In the genomic region with DNA sequence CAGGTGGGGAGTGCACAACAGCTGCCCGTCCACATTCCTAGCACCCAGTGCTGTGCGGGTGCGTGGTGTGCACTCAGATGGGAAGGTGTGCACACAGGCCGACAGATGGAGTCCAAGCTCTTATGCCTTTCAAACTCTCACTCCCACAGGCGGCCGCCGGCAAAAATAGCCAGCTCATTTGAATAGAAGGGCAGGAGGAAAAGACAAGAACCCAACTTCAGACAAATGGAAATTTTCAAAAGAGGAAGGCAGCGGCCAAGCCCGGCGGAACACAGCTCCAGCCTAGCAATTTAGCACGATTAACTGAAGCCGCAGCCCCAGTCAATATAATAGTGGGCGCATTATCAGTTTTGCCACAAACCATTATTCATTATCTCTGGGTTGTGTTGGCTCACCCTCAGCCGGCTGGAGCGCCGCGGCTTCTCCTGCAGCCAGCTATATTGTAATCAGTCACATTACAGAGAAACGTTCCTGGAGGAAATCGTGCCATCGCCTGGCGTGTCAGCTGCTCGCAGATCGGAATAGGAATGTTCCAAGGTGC, we compare ENCODE assay signal across 9 cellular contexts.
DNase-seq lines count a peak whose midpoint lies in the region; TF ChIP-seq lines count a peak whose summit lies in the region.
"Had no signal": no experiment of that assay in that cellular context is flagged by ENCODE, and none has a peak within 500 bp of the region (broad histone marks: within the 10 kb centered on the region; RNA-seq: fewer than 3 reads in every experiment).

No MANE protein-coding gene starts in this region.

- H3K4me2 ChIP-seq in osteoblast (ENCODE audit: insufficient read depth, low read length), result no peak overlapping the region

- H2AFZ ChIP-seq in osteoblast (ENCODE audit: low read length), result no peak overlapping the region

- H3K4me3 ChIP-seq in astrocyte of the spinal cord (ENCODE audit: low read depth, low read length) (no peak overlapping the region), osteoblast (ENCODE audit: insufficient read depth, low read length) (no peak overlapping the region)

- TF ChIP-seq CTCF in GM13976 (IDR thresholded peaks at IDR 0.05; ENCODE audit: borderline replicate concordance, control extremely low read depth, extremely low read depth, insufficient read depth, missing control alignments) (no peak), astrocyte of the spinal cord (IDR thresholded peaks at IDR 0.05; ENCODE audit: low read depth, low read length) (no peak), osteoblast (IDR thresholded peaks at IDR 0.05; ENCODE audit: extremely low read depth, low read depth, low read length) (no peak)

- no peaks in the 10 kb centered on the region for H3K4me1 ChIP-seq in osteoblast (ENCODE audit: insufficient read depth, low read length)

- H3K36me3 ChIP-seq in osteoblast (ENCODE audit: insufficient read depth, low read length), result no peaks in the 10 kb centered on the region

- H4K20me1 ChIP-seq in osteoblast (ENCODE audit: insufficient read depth, low read length), result no peaks in the 10 kb centered on the region

- H3K27ac ChIP-seq in osteoblast (ENCODE audit: low read depth, low read length), result no peak overlapping the region

- H3K27me3 ChIP-seq in osteoblast (ENCODE audit: insufficient read depth, low read length), result peaks cover 36% of the 10 kb centered on the region

- in situ Hi-C loops in GM13976 (cut with MboI; ENCODE audit: low sequenced_read_pairs, unreplicated experiment), result no loop called here
- in situ Hi-C loops in astrocyte of the spinal cord (cut with HindIII; ENCODE audit: low sequenced_read_pairs), result no loop called here

- no peaks in the 10 kb centered on the region for H3K79me2 ChIP-seq in osteoblast (ENCODE audit: insufficient read depth, low read length)

- H3K9me3 ChIP-seq in osteoblast (ENCODE audit: low read depth, low read length), result peaks cover 3% of the 10 kb centered on the region

- DNase-seq in GM13976 (ENCODE audit: low spot score) (peak; percentile 55), NCI-H524 (lab: John Stamatoyannopoulos, UW) (peak; percentile 94 to 96), astrocyte of the spinal cord (ENCODE audit: low read depth, low spot score) (peak; percentile 17), osteoblast (ENCODE audit: insufficient read length, low spot score, missing footprints) (peak; percentile 43), hepatic stellate cell (ENCODE audit: low spot score) (no peak), GF-D8 (lab: John Stamatoyannopoulos, UW) (no peak)
- no peak for DNase-seq in activated CD4-positive, CD25-positive, alpha-beta regulatory T cell treated with anti-CD3 and anti-CD28 coated beads, Interleukin-2, amount 50 U/mL, for 72 hours
- no peak for DNase-seq in NK-92 treated with Interleukin-12 subunit alpha and Interleukin-12 subunit beta, amount 100 ng/mL, for 24 hours (lab: John Stamatoyannopoulos, UW)
- DNase-seq: NCI-H1694 had no signal

Comparison
In these comparisons a context has a peak if more than half of its experiments do, and no peak if none do; other contexts are left out.
1. DNase-seq: peak in GM13976 (single experiment), NCI-H524 (2 of 2), astrocyte of the spinal cord (single experiment) and osteoblast (single experiment); none in activated CD4-positive, CD25-positive, alpha-beta regulatory T cell treated with anti-CD3 and anti-CD28 coated beads, Interleukin-2, amount 50 U/mL, for 72 hours (single experiment), NK-92 treated with Interleukin-12 subunit alpha and Interleukin-12 subunit beta, amount 100 ng/mL, for 24 hours (single experiment), hepatic stellate cell (single experiment) and GF-D8 (single experiment).